Comparison of ENCODE assay signal across 33 cellular contexts in genomic region chr18:5986257-5986909, GRCh38.
"Had no signal": no experiment of that assay in that cellular context is flagged by ENCODE, and none has a peak within 500 bp of the region (broad histone marks: within the 10 kb centered on the region; RNA-seq: fewer than 3 reads in every experiment).

No MANE protein-coding gene starts in this region.

- H3K4me3 Mint-ChIP-seq: activated B cell treated with CpG ODN at 0.5 μM for 24 hours; activated CD4-positive, alpha-beta memory T cell treated with anti-CD3 and anti-CD28 coated beads, Interleukin-2, amount 10 ng/mL, durations not matched to agents 7 days and 5 days; activated CD8-positive, alpha-beta memory T cell treated with anti-CD3 and anti-CD28 coated beads, Interleukin-2, amount 10 ng/mL, durations not matched to agents 7 days and 5 days; activated naive CD8-positive, alpha-beta T cell treated with anti-CD3 and anti-CD28 coated beads for 36 hours had no signal

- H3K27me3 Mint-ChIP-seq: activated B cell treated with CpG ODN at 0.5 μM for 24 hours; activated CD4-positive, alpha-beta memory T cell treated with anti-CD3 and anti-CD28 coated beads, Interleukin-2, amount 10 ng/mL, durations not matched to agents 7 days and 5 days; activated CD8-positive, alpha-beta memory T cell treated with anti-CD3 and anti-CD28 coated beads, Interleukin-2, amount 10 ng/mL, durations not matched to agents 7 days and 5 days; activated naive CD8-positive, alpha-beta T cell treated with anti-CD3 and anti-CD28 coated beads for 36 hours had no signal

- H3K36me3 ChIP-seq: adrenal gland, Peyer's patch, SJSA1 had no signal

- H3K4me1 ChIP-seq: adrenal gland, body of pancreas, Peyer's patch, SJSA1 had no signal

- H3K9me3 ChIP-seq: adrenal gland, body of pancreas, Peyer's patch, SJSA1 had no signal

- FAIRE-seq: astrocyte, bronchial epithelial cell had no signal

- ATAC-seq: activated CD8-positive, alpha-beta memory T cell treated with anti-CD3 and anti-CD28 coated beads, Interleukin-2, amount 10 ng/mL, durations not matched to agents 7 days and 5 days; body of pancreas; PC-3 had no signal

- H3K27me3 ChIP-seq: adrenal gland, body of pancreas, Peyer's patch, SJSA1 had no signal

- H3K4me3 ChIP-seq: adrenal gland, body of pancreas, Peyer's patch, SJSA1 had no signal

- DNase-seq: activated B cell treated with CpG ODN at 0.5 μM for 24 hours; activated CD4-positive, alpha-beta memory T cell treated with anti-CD3 and anti-CD28 coated beads, Interleukin-2, amount 10 ng/mL, durations not matched to agents 7 days and 5 days; activated CD4-positive, alpha-beta T cell treated with anti-CD3 and anti-CD28 coated beads for 4 hours; activated CD4-positive, alpha-beta T cell treated with anti-CD3 and anti-CD28 coated beads, Interleukin-2, amount 50 U/mL, for 1 hour; activated CD4-positive, CD25-positive, alpha-beta regulatory T cell treated with anti-CD3 and anti-CD28 coated beads, Interleukin-2, amount 50 U/mL, for 72 hours; activated CD8-positive, alpha-beta memory T cell treated with anti-CD3 and anti-CD28 coated beads for 24 hours; activated CD8-positive, alpha-beta memory T cell treated with anti-CD3 and anti-CD28 coated beads, Interleukin-2, amount 10 ng/mL, durations not matched to agents 7 days and 5 days; activated CD8-positive, alpha-beta memory T cell treated with anti-CD3 and anti-CD28 coated beads, Interleukin-2, amount 50 U/mL, for 48 hours; activated effector memory CD4-positive, alpha-beta T cell treated with Interleukin-2 at 50 U/mL for 16 hours; activated naive CD4-positive, alpha-beta T cell treated with anti-CD3 and anti-CD28 coated beads, Interleukin-2, amount 50 U/mL, for 16 hours; activated naive CD8-positive, alpha-beta T cell treated with anti-CD3 and anti-CD28 coated beads for 36 hours; activated T-cell treated with anti-CD3 and anti-CD28 coated beads, Interleukin-2, amount 50 U/mL, for 48 hours; adrenal gland; body of pancreas; central memory CD4-positive, alpha-beta T cell; NCI-H1105 treated with DMSO at 0.1 percent for 48 hours; NCI-H1436; NCI-H1694; NCI-H1930; NCI-H345; NCI-H524 treated with DMSO at 0.1 percent for 48 hours; PC-3; Peyer's patch; RPMI8226; SHP77 treated with DMSO at 0.1 percent for 48 hours; SW 1271; T-helper 1 cell; T-helper 2 cell; T-helper 9 cell had no signal

- H3K4me1 Mint-ChIP-seq: activated B cell treated with CpG ODN at 0.5 μM for 24 hours; activated CD4-positive, alpha-beta memory T cell treated with anti-CD3 and anti-CD28 coated beads, Interleukin-2, amount 10 ng/mL, durations not matched to agents 7 days and 5 days; activated CD8-positive, alpha-beta memory T cell treated with anti-CD3 and anti-CD28 coated beads, Interleukin-2, amount 10 ng/mL, durations not matched to agents 7 days and 5 days; activated naive CD8-positive, alpha-beta T cell treated with anti-CD3 and anti-CD28 coated beads for 36 hours had no signal

- H3K27ac ChIP-seq: adrenal gland, body of pancreas, Peyer's patch, SJSA1, VCaP had no signal

- H3K9me3 Mint-ChIP-seq: activated B cell treated with CpG ODN at 0.5 μM for 24 hours; activated naive CD8-positive, alpha-beta T cell treated with anti-CD3 and anti-CD28 coated beads for 36 hours had no signal

- H3K36me3 Mint-ChIP-seq: activated CD8-positive, alpha-beta memory T cell treated with anti-CD3 and anti-CD28 coated beads, Interleukin-2, amount 10 ng/mL, durations not matched to agents 7 days and 5 days; activated naive CD8-positive, alpha-beta T cell treated with anti-CD3 and anti-CD28 coated beads for 36 hours had no signal

- H3K27ac Mint-ChIP-seq: activated B cell treated with CpG ODN at 0.5 μM for 24 hours; activated CD4-positive, alpha-beta memory T cell treated with anti-CD3 and anti-CD28 coated beads, Interleukin-2, amount 10 ng/mL, durations not matched to agents 7 days and 5 days; activated CD8-positive, alpha-beta memory T cell treated with anti-CD3 and anti-CD28 coated beads, Interleukin-2, amount 10 ng/mL, durations not matched to agents 7 days and 5 days; activated naive CD8-positive, alpha-beta T cell treated with anti-CD3 and anti-CD28 coated beads for 36 hours had no signal
